19 cellular contexts compared by ENCODE assay signal in the genomic region with DNA sequence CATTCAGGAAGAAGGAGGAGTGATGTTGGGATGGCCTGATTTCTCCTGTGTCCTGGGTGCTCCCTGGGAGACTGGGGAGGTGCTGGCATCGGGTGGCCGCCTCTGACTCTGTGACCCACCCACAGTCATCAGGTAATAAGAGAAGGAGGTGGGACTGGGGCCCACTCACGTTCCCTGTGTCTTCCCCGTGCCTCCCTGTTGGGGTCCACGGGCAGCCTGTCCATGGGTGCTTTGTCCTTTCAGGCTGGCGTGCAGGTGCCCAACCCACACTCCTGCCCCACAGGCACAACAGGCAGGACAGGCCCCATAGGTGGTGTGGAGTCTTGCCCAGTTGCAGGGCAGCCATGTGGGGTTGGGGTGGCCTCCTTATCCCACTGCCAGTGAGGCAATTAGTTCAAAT. TPM values are rescaled to one million over a fixed set of nuclear protein-coding genes. Genes with fewer than 3 reads are reported as not detected.
DNase-seq lines count a peak whose midpoint lies in the region; ATAC-seq and TF ChIP-seq lines count a peak whose summit lies in the region.
"Had no signal": no experiment of that assay in that cellular context is flagged by ENCODE, and none has a peak within 500 bp of the region (broad histone marks: within the 10 kb centered on the region; RNA-seq: fewer than 3 reads in every experiment).

No MANE protein-coding gene starts in this region.

- H3K4me1 ChIP-seq in HCT116 (ENCODE audit: control insufficient read depth in 1 of 2, insufficient read depth in 2 of 2, low read length in 2 of 2) (peaks cover 9 to 19% of the 10 kb centered on the region in 2 experiments; a peak in 3 of 4 replicates), OCI-LY7 (ENCODE audit: insufficient read depth, low read length, poor library complexity, severe bottlenecking) (peaks cover 84% of the 10 kb centered on the region), right atrium auricular region (peaks cover 0 to 13% of the 10 kb centered on the region in 2 donors), tibial nerve (peaks cover 0 to 21% (median 11%) of the 10 kb centered on the region in 4 donors)

- H3K9me2 ChIP-seq in HCT116 (ENCODE audit: insufficient read depth), result no peaks in the 10 kb centered on the region
- no peaks in the 10 kb centered on the region for H3K9me2 ChIP-seq in OCI-LY7 (ENCODE audit: insufficient read depth, low read length)

- no peak overlapping the region for H2AFZ ChIP-seq in HCT116 (ENCODE audit: low read depth, low read length, poor library complexity, severe bottlenecking)
- H2AFZ ChIP-seq in OCI-LY7 (ENCODE audit: low read length), result no peak overlapping the region

- H3K4me2 ChIP-seq in HCT116 (ENCODE audit: low read length) (no peak overlapping the region), OCI-LY7 (ENCODE audit: low read length) (peak overlapping the region; percentile 86)

- H3K27me3 ChIP-seq in HCT116 (ENCODE audit: insufficient read depth, low read length) (no peaks in the 10 kb centered on the region), right atrium auricular region (no peaks in the 10 kb centered on the region), tibial nerve (no peaks in the 10 kb centered on the region)

- TF ChIP-seq CTCF in HCT116 (IDR thresholded peaks at IDR 0.05 in 2 of 3, conservative IDR thresholded peaks at IDR 0.05 in 1 of 3; ENCODE audit: borderline replicate concordance in 1 of 3, insufficient read depth in 1 of 3, low read depth in 2 of 3, low read length in 2 of 3) (no peak), OCI-LY7 (conservative IDR thresholded peaks at IDR 0.05; ENCODE audit: low read length) (no peak), right atrium auricular region (IDR thresholded peaks at IDR 0.05) (no peak), tibial nerve (IDR thresholded peaks at IDR 0.05) (no peak)

- TF ChIP-seq RAD21 in HCT116 (IDR thresholded peaks at IDR 0.05; ENCODE audit: low read depth), result no peak

- no peak for TF ChIP-seq EP300 in tibial nerve (IDR thresholded peaks at IDR 0.05)

- CTCF ChIA-PET in HCT116 (lab: Charles Lee), result no interaction called here
- CTCF ChIA-PET in OCI-LY7 (lab: Charles Lee; ENCODE audit: unreplicated experiment), result no interaction called here

- H3K27ac ChIP-seq in HCT116 (ENCODE audit: low read depth, low read length) (no peak overlapping the region), OCI-LY7 (ENCODE audit: low read depth, low read length, poor library complexity, severe bottlenecking) (peak overlapping the region; percentile 97), right atrium auricular region (no peak overlapping the region), tibial nerve (no peak overlapping the region)
- H3K27ac ChIP-seq: BLaER1 treated with 17β-estradiol and CSF1 and Interleukin-3, amounts not matched to agents 10 nM and 100 nM; HL-60 had no signal

- no peaks in the 10 kb centered on the region for H3K9me3 ChIP-seq in HCT116 (ENCODE audit: control insufficient read depth in 1 of 2, insufficient read depth in 1 of 2, low read depth in 1 of 2, low read length in 2 of 2)
- H3K9me3 ChIP-seq in OCI-LY7 (ENCODE audit: low read length), result no peaks in the 10 kb centered on the region
- H3K9me3 ChIP-seq in right atrium auricular region, result no peaks in the 10 kb centered on the region
- H3K9me3 ChIP-seq in tibial nerve, result no peaks in the 10 kb centered on the region
- H3K9me3 ChIP-seq: BLaER1 treated with 17β-estradiol and CSF1 and Interleukin-3, amounts not matched to agents 10 nM and 100 nM had no signal

- H3K4me3 ChIP-seq in HCT116 (replicated peaks in 1 of 2; ENCODE audit: low read depth in 1 of 2, low read length in 2 of 2) (no peak overlapping the region), OCI-LY7 (ENCODE audit: low read depth, low read length, poor library complexity, severe bottlenecking) (peak overlapping the region; percentile 65), right atrium auricular region (no peak overlapping the region), tibial nerve (no peak overlapping the region)
- H3K4me3 ChIP-seq: BLaER1 treated with 17β-estradiol and CSF1 and Interleukin-3, amounts not matched to agents 10 nM and 100 nM had no signal

- DNase-seq in HCT116 (ENCODE audit: low read depth, low spot score), result no peak
- no peak for DNase-seq in OCI-LY7 (ENCODE audit: low spot score)
- peak; percentile 4 for DNase-seq in epidermal melanocyte (ENCODE audit: insufficient read length, low spot score)
- DNase-seq in HCEC 1CT, result no peak
- DNase-seq in right atrium auricular region (ENCODE audit: low spot score), result no peak
- DNase-seq in tibial nerve (ENCODE audit: low spot score in 2 of 2), result no peak
- DNase-seq: CD4-positive, alpha-beta memory T cell; DND-41; GOT3; MV-4-11; NCI-H1105 treated with DMSO at 0.1 percent for 48 hours; NCI-H2029 treated with DMSO at 0.1 percent for 48 hours; NCI-H226; NCI-H524; NCI-H82; Right ventricle myocardium superior had no signal

- TSS peak; percentile 19 for BruUV-seq in HCT116 (replicated peaks; lab: Mats Ljungman, UMichigan)
- BruUV-seq in OCI-LY7 (replicated peaks; lab: Mats Ljungman, UMichigan), result no TSS peak

- intact Hi-C loops in HCT116 (cut with micrococcal nuclease) (no loop called here), OCI-LY7 (cut with micrococcal nuclease; ENCODE audit: unreplicated experiment) (no loop called here)

- POLR2A ChIA-PET in HCT116 (lab: Charles Lee) (no interaction called here), OCI-LY7 (lab: Charles Lee) (interaction anchor here (1.1 to 1.6 kb wide), 2 partner anchors 17 to 29 kb away, joined by 6 to 7 read pairs; partner anchors contain the start of gene TUBB3)

- RAD21 ChIA-PET in HCT116 (lab: Charles Lee; ENCODE audit: low non-redundant PET in 1 of 2, low total read pairs in 2 of 2, uncharacterized antibody in 2 of 2, unreplicated experiment in 2 of 2), result no interaction called here

- ATAC-seq in HCT116 (no peak), HG02884 (IDR thresholded peaks at IDR 0.05; ENCODE audit: unreplicated experiment) (no peak)

- H3K36me3 ChIP-seq in HCT116 (ENCODE audit: control insufficient read depth in 1 of 2, insufficient read depth in 2 of 2, low read length in 2 of 2) (peaks cover 11 to 17% of the 10 kb centered on the region in 2 experiments; a peak in 3 of 4 replicates), OCI-LY7 (ENCODE audit: insufficient read depth, low read length) (peaks cover 71% of the 10 kb centered on the region), right atrium auricular region (peaks cover 13% of the 10 kb centered on the region), tibial nerve (peaks cover 0 to 48% (median 0%) of the 10 kb centered on the region in 3 donors)

- TF ChIP-seq POLR2A in HCT116 (IDR thresholded peaks at IDR 0.05; ENCODE audit: borderline replicate concordance, extremely low read depth, insufficient read depth, insufficient read length), result no peak
- TF ChIP-seq POLR2A in tibial nerve (IDR thresholded peaks at IDR 0.05), result no peak

- 86 to 95% methylated on average over 6 of the region's 6 CpGs for WGBS in tibial nerve, 2 donors

- H3K79me2 ChIP-seq in HCT116 (ENCODE audit: insufficient read depth, low read length), result peaks cover 48% of the 10 kb centered on the region
- H3K79me2 ChIP-seq in OCI-LY7 (ENCODE audit: insufficient read depth, low read depth, low read length), result peaks cover 71% of the 10 kb centered on the region

- H3K9ac ChIP-seq in HCT116 (ENCODE audit: low read length), result no peak overlapping the region

- H4K20me1 ChIP-seq in HCT116 (ENCODE audit: insufficient read depth), result no peaks in the 10 kb centered on the region
- no peaks in the 10 kb centered on the region for H4K20me1 ChIP-seq in OCI-LY7 (ENCODE audit: insufficient read depth, low read length)

TF ChIP-seq in HCT116, 20 proteins besides CTCF, POLR2A, EP300 and RAD21 (continues in another document):
- no peak for TF ChIP-seq SIN3A (IDR thresholded peaks at IDR 0.05; ENCODE audit: low read depth)
- TF ChIP-seq ZBTB33 (IDR thresholded peaks at IDR 0.05; ENCODE audit: extremely low read depth, insufficient replicate concordance, low read length), result no peak
- TF ChIP-seq POLR2AphosphoS5 (IDR thresholded peaks at IDR 0.05; ENCODE audit: low read depth, low read length), result no peak
- TF ChIP-seq EZH2 (IDR thresholded peaks at IDR 0.05), result no peak
- TF ChIP-seq SRF (IDR thresholded peaks at IDR 0.05; ENCODE audit: low read depth), result no peak
- TF ChIP-seq EZH2phosphoT487 (IDR thresholded peaks at IDR 0.05; ENCODE audit: borderline replicate concordance), result no peak
- TF ChIP-seq CBX3 (IDR thresholded peaks at IDR 0.05; ENCODE audit: low read depth), result no peak
- no peak for TF ChIP-seq TCF7L2 (IDR thresholded peaks at IDR 0.05; ENCODE audit: borderline replicate concordance, extremely low read depth, insufficient read depth, insufficient read length)

RNA-seq across cellular contexts. Expression of gene DEF8, which starts 4.0 kb away (rescaled TPM):
- total RNA-seq in HCT116 (2021; ENCODE audit: unreplicated experiment), result 109 TPM
- polyA plus RNA-seq in HCT116 (2012), result 105 and 108 TPM in 2 replicates
- 222 and 292 TPM in 2 replicates for total RNA-seq in OCI-LY7 (2014; rRNA removed; shearing (Covaris generic))
- 295 and 380 TPM in 2 replicates for total RNA-seq in OCI-LY7 (2022)
- 10 to 100 TPM; 50.1 to 69.8 TPM for total RNA-seq in right atrium auricular region
- 100 to 1,000 TPM in 2 of 4 donors, 10 to 100 TPM in 2; 60.9 to 144 (median 96.6) TPM for total RNA-seq in tibial nerve

RNA-seq across cellular contexts. Expression of gene TUBB3, which starts 29.4 kb away (rescaled TPM):
- total RNA-seq in HCT116 (2021; ENCODE audit: unreplicated experiment) (173 TPM), OCI-LY7 (2022) (118 and 192 TPM in 2 replicates), right atrium auricular region (1 to 10 TPM; 2.2 to 6.4 TPM), tibial nerve (10 to 100 TPM in 1 of 4 donors, 1 to 10 TPM in 1, under 1 TPM in 1, not detected in 1; 0.59 to 12.0 (median 3.5) TPM)
- polyA plus RNA-seq in HCT116 (2012), result 213 and 219 TPM in 2 replicates
- 59.6 and 63.7 TPM in 2 replicates for total RNA-seq in OCI-LY7 (2014; rRNA removed; shearing (Covaris generic))
- polyA plus RNA-seq: CD4-positive, alpha-beta memory T cell had no signal

RNA-seq across cellular contexts. Expression of gene MC1R, which starts 33.9 kb away (rescaled TPM):
- 12.2 TPM for total RNA-seq in HCT116 (2021; ENCODE audit: unreplicated experiment)
- polyA plus RNA-seq in HCT116 (2012), result 9.9 and 12.5 TPM in 2 replicates
- total RNA-seq in OCI-LY7 (2014; rRNA removed; shearing (Covaris generic)), result 7.3 and 8.3 TPM in 2 replicates
- total RNA-seq in OCI-LY7 (2022), result 22.3 and 23.8 TPM in 2 replicates
- 1 to 10 TPM in 1 of 2 donors, under 1 TPM in 1; 0.63 to 1.8 TPM for total RNA-seq in right atrium auricular region
- 10 to 100 TPM in 1 of 4 donors, 1 to 10 TPM in 3; 3.3 to 15.7 (median 6.9) TPM for total RNA-seq in tibial nerve

Comparison
In these comparisons a context has a peak if more than half of its experiments do, and no peak if none do; other contexts are left out.
1. RNA of gene TUBB3, which starts 29.4 kb away (total RNA-seq): 59.6 to 192 TPM in OCI-LY7 and 173 TPM in HCT116 (single experiment); 2.2 to 6.4 TPM in right atrium auricular region and 0.59 to 12.0 TPM in tibial nerve; every median in the first group is over 4 times any median in the second.